16 cellular contexts compared by ENCODE assay signal in genomic region chr3:40042752-40043443, GRCh38.
A peak's percentile ranks its signal among the peaks of the same experiment; 100 is the strongest.
DNase-seq lines count a peak whose midpoint lies in the region; ATAC-seq, FAIRE-seq and TF ChIP-seq lines count a peak whose summit lies in the region.
"Had no signal": no experiment of that assay in that cellular context is flagged by ENCODE, and none has a peak within 500 bp of the region (broad histone marks: within the 10 kb centered on the region; RNA-seq: fewer than 3 reads in every experiment).

No MANE protein-coding gene starts in this region.

- DNase-seq in BE2C = peak; percentile 24
- no peak for DNase-seq in Karpas-422
- DNase-seq in cerebellar cortex (ENCODE audit: low spot score) = peak; percentile 83
- DNase-seq in keratinocyte (ENCODE audit: low read depth, low spot score) = no peak
- no peak for DNase-seq in posterior cingulate gyrus
- DNase-seq in T-helper 2 cell = no peak
- DNase-seq in psoas muscle = no peak
- DNase-seq: activated CD4-positive, alpha-beta T cell treated with anti-CD3 and anti-CD28 coated beads, Interleukin-2, amount 50 U/mL, for 1 hour; activated CD8-positive, alpha-beta memory T cell treated with anti-CD3 and anti-CD28 coated beads, Interleukin-2, amount 50 U/mL, for 4 hours; DMS 273 treated with DMSO at 0.1 percent for 48 hours; naive thymus-derived CD4-positive, alpha-beta T cell; NCI-H146; NCI-H748 treated with DMSO at 0.1 percent for 48 hours; OCI-M1 had no signal

- H3K36me3 ChIP-seq in BE2C (peaks cover 3% of the 10 kb centered on the region; the same call in 1 of the 2 replicates), Karpas-422 (ENCODE audit: insufficient read depth, low read length) (peaks cover 20% of the 10 kb centered on the region), keratinocyte (ENCODE audit: control insufficient read depth in 2 of 2, extremely low read depth in 1 of 2, insufficient read depth in 2 of 2, low read length in 2 of 2) (no peaks in the 10 kb centered on the region), psoas muscle (ENCODE audit: insufficient read depth in 1 of 2, low read depth in 1 of 2) (no peaks in the 10 kb centered on the region)
- H3K36me3 ChIP-seq: pancreas had no signal

- no peaks in the 10 kb centered on the region for H3K9me2 ChIP-seq in Karpas-422 (replicated peaks; ENCODE audit: insufficient read depth, low read length)

- 68 to 69% (median 68%) methylated on average over 4 of the region's 4 CpGs for WGBS in psoas muscle, 3 donors

- intact Hi-C loops in posterior cingulate gyrus (cut with DNase I) = no loop called here
- intact Hi-C loops in psoas muscle (cut with DNase I) = no loop called here

- no peak overlapping the region for H3K4me2 ChIP-seq in Karpas-422 (ENCODE audit: low read depth, low read length, poor library complexity, severe bottlenecking)
- peak overlapping the region; percentile 70 for H3K4me2 ChIP-seq in keratinocyte (ENCODE audit: control insufficient read depth, extremely low read depth, insufficient read depth, low read depth, low read length)

- H3K9me3 ChIP-seq in BE2C (no peaks in the 10 kb centered on the region), Karpas-422 (ENCODE audit: low read length) (no peaks in the 10 kb centered on the region), keratinocyte (ENCODE audit: control insufficient read depth, low read depth, low read length) (no peaks in the 10 kb centered on the region), psoas muscle (no peaks in the 10 kb centered on the region)
- H3K9me3 ChIP-seq: pancreas had no signal

- H3K27ac ChIP-seq in Karpas-422 (ENCODE audit: low read length) = peak overlapping the region; percentile 16
- peak overlapping the region; percentile 14 for H3K27ac ChIP-seq in keratinocyte (ENCODE audit: control insufficient read depth, insufficient read depth, low read length)
- no peak overlapping the region for H3K27ac ChIP-seq in psoas muscle
- H3K27ac ChIP-seq: pancreas had no signal

- no peak for TF ChIP-seq CTCF in BE2C (IDR thresholded peaks at IDR 0.05; ENCODE audit: low read depth, low read length)
- no peak for TF ChIP-seq CTCF in keratinocyte (optimal IDR thresholded peaks at IDR 0.05 in 1 of 3, IDR thresholded peaks at IDR 0.05 in 1 of 3, conservative IDR thresholded peaks at IDR 0.05 in 1 of 3; ENCODE audit: extremely low read depth in 1 of 3, insufficient read depth in 2 of 3, low read length in 3 of 3)
- no peak for TF ChIP-seq CTCF in psoas muscle (IDR thresholded peaks at IDR 0.05)

- no peak for FAIRE-seq in keratinocyte (lab: Jason Lieb, UNC)
- FAIRE-seq: pancreas had no signal

- H4K20me1 ChIP-seq in Karpas-422 (ENCODE audit: insufficient read depth, low read depth, low read length) = no peaks in the 10 kb centered on the region
- H4K20me1 ChIP-seq in keratinocyte (ENCODE audit: control insufficient read depth, extremely low read depth, insufficient read depth, low read length) = no peaks in the 10 kb centered on the region

- H3K4me1 ChIP-seq in BE2C (peaks cover 12% of the 10 kb centered on the region), Karpas-422 (ENCODE audit: low read length) (peaks cover 13% of the 10 kb centered on the region), keratinocyte (ENCODE audit: control insufficient read depth, extremely low read depth, insufficient read depth, low read length) (peaks cover 28% of the 10 kb centered on the region), psoas muscle (no peaks in the 10 kb centered on the region)
- H3K4me1 ChIP-seq: pancreas had no signal

- peaks cover 4% of the 10 kb centered on the region for H3K9me1 ChIP-seq in keratinocyte (ENCODE audit: control insufficient read depth, extremely low read depth, insufficient read depth, low read length)

- no peak for ATAC-seq in psoas muscle
- no peak for ATAC-seq in GM21717 (IDR thresholded peaks at IDR 0.05; ENCODE audit: unreplicated experiment)
- ATAC-seq: naive thymus-derived CD4-positive, alpha-beta T cell had no signal

- H3K79me2 ChIP-seq in Karpas-422 (ENCODE audit: low read length) = peaks cover 3% of the 10 kb centered on the region
- H3K79me2 ChIP-seq in keratinocyte (ENCODE audit: control insufficient read depth, insufficient read depth, low read length) = no peaks in the 10 kb centered on the region

- dilution Hi-C loops in keratinocyte (cut with MboI; ENCODE audit: extremely low pct_ligation_motif_present, low sequenced_read_pairs) = no loop called here

- H3K4me3 ChIP-seq in BE2C (ENCODE audit: low read depth, low read length) = no peak overlapping the region
- H3K4me3 ChIP-seq in Karpas-422 (ENCODE audit: low read length) = no peak overlapping the region
- no peak overlapping the region for H3K4me3 ChIP-seq in keratinocyte (ENCODE audit: control insufficient read depth in 2 of 3, extremely low read depth in 1 of 3, insufficient read depth in 2 of 3, low read depth in 1 of 3, low read length in 3 of 3)
- H3K4me3 ChIP-seq in psoas muscle = no peak overlapping the region
- H3K4me3 ChIP-seq: pancreas had no signal

- H3K9ac ChIP-seq in Karpas-422 (ENCODE audit: low read length) (no peak overlapping the region), keratinocyte (ENCODE audit: control insufficient read depth, extremely low read depth, insufficient read depth, low read length) (no peak overlapping the region)

- H2AFZ ChIP-seq in Karpas-422 (ENCODE audit: low read length) = no peak overlapping the region
- no peak overlapping the region for H2AFZ ChIP-seq in keratinocyte (ENCODE audit: control insufficient read depth, low read length)

- no peaks in the 10 kb centered on the region for H3K27me3 ChIP-seq in BE2C
- H3K27me3 ChIP-seq in Karpas-422 (ENCODE audit: low read length) = no peaks in the 10 kb centered on the region
- no peaks in the 10 kb centered on the region for H3K27me3 ChIP-seq in keratinocyte (ENCODE audit: control insufficient read depth, extremely low read depth, insufficient read depth, low read length)
- H3K27me3 ChIP-seq in psoas muscle (ENCODE audit: insufficient read depth in 3 of 3, low read length in 2 of 3) = no peaks in the 10 kb centered on the region
- H3K27me3 ChIP-seq: pancreas had no signal

Comparison
In these comparisons a context has a peak if more than half of its experiments do, and no peak if none do; other contexts are left out.
1. DNase-seq: peak in BE2C (single experiment) and cerebellar cortex (single experiment); none in Karpas-422 (single experiment), keratinocyte (single experiment), posterior cingulate gyrus (0 of 10), T-helper 2 cell (0 of 5) and psoas muscle (0 of 2).